In genomic region chr15:98649621-98649995, GRCh38 we compare ENCODE assay signal across 1 cellular context.
TF ChIP-seq lines count a peak whose summit lies in the region.

No MANE protein-coding gene starts in this region.

TF ChIP-seq in K562, 482 proteins besides CTCF, POLR2A, EP300 and RAD21 (continued from another document):
- TF ChIP-seq, protein P1, sequence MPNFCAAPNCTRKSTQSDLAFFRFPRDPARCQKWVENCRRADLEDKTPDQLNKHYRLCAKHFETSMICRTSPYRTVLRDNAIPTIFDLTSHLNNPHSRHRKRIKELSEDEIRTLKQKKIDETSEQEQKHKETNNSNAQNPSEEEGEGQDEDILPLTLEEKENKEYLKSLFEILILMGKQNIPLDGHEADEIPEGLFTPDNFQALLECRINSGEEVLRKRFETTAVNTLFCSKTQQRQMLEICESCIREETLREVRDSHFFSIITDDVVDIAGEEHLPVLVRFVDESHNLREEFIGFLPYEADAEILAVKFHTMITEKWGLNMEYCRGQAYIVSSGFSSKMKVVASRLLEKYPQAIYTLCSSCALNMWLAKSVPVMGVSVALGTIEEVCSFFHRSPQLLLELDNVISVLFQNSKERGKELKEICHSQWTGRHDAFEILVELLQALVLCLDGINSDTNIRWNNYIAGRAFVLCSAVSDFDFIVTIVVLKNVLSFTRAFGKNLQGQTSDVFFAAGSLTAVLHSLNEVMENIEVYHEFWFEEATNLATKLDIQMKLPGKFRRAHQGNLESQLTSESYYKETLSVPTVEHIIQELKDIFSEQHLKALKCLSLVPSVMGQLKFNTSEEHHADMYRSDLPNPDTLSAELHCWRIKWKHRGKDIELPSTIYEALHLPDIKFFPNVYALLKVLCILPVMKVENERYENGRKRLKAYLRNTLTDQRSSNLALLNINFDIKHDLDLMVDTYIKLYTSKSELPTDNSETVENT (CRISPR knock-in tag; IDR thresholded peaks at IDR 0.05), result no peak
- TF ChIP-seq, protein P2, sequence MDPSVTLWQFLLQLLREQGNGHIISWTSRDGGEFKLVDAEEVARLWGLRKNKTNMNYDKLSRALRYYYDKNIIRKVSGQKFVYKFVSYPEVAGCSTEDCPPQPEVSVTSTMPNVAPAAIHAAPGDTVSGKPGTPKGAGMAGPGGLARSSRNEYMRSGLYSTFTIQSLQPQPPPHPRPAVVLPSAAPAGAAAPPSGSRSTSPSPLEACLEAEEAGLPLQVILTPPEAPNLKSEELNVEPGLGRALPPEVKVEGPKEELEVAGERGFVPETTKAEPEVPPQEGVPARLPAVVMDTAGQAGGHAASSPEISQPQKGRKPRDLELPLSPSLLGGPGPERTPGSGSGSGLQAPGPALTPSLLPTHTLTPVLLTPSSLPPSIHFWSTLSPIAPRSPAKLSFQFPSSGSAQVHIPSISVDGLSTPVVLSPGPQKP (CRISPR knock-in tag; IDR thresholded peaks at IDR 0.05), result no peak
